In genomic region chr7:150405584-150406310, GRCh38 we compare ENCODE assay signal across 9 cellular contexts. TPM values are rescaled to one million over a fixed set of nuclear protein-coding genes. Genes with fewer than 3 reads are reported as not detected.
DNase-seq lines count a peak whose midpoint lies in the region; FAIRE-seq and TF ChIP-seq lines count a peak whose summit lies in the region.
"Had no signal": no experiment of that assay in that cellular context is flagged by ENCODE, and none has a peak within 500 bp of the region (broad histone marks: within the 10 kb centered on the region; RNA-seq: fewer than 3 reads in every experiment).

No MANE protein-coding gene starts in this region.

- H3K27me3 ChIP-seq in right atrium auricular region (no peaks in the 10 kb centered on the region), rectal smooth muscle tissue (ENCODE audit: control insufficient read depth, insufficient read depth, low read length) (no peaks in the 10 kb centered on the region)

- no peak for FAIRE-seq in urothelium cell line (lab: Jason Lieb, UNC)
- FAIRE-seq: TTC549 had no signal

- H3K9me3 ChIP-seq in right atrium auricular region = no peaks in the 10 kb centered on the region

- DNase-seq in DMS53 treated with DMSO at 0.1 percent for 48 hours (lab: John Stamatoyannopoulos, UW; ENCODE audit: unreplicated experiment) = peak; percentile 58
- peak; percentile 91 for DNase-seq in NAMALWA (ENCODE audit: low spot score)
- DNase-seq in right atrium auricular region (ENCODE audit: low spot score) = no peak
- DNase-seq in COLO829 (ENCODE audit: low spot score) = no peak
- DNase-seq in HK-2 (ENCODE audit: unreplicated experiment) = no peak
- no peak for DNase-seq in urothelium cell line (ENCODE audit: low spot score)

- H3K27ac ChIP-seq in adipose tissue (ENCODE audit: low read depth, low read length) (peak overlapping the region; percentile 84), right atrium auricular region (peak overlapping the region; percentile 93 to 95), rectal smooth muscle tissue (ENCODE audit: low read depth, low read length) (peak overlapping the region; percentile 95)

- no peak for TF ChIP-seq CTCF in right atrium auricular region (IDR thresholded peaks at IDR 0.05)

- H3K4me1 ChIP-seq in right atrium auricular region = peaks cover 0 to 29% of the 10 kb centered on the region in 2 donors
- H3K4me1 ChIP-seq in rectal smooth muscle tissue (ENCODE audit: control insufficient read depth, insufficient read depth, low read length) = peaks cover 17% of the 10 kb centered on the region

- 7 to 10% (median 7%) methylated on average over 35 of the region's 35 CpGs for WGBS in adipose tissue, 3 donors

- peak overlapping the region; percentile 74 for H3K9ac ChIP-seq in rectal smooth muscle tissue (ENCODE audit: low read length)

- no peaks in the 10 kb centered on the region for H3K36me3 ChIP-seq in right atrium auricular region
- no peaks in the 10 kb centered on the region for H3K36me3 ChIP-seq in rectal smooth muscle tissue (ENCODE audit: control insufficient read depth, insufficient read depth, low read length)

- H3K4me3 ChIP-seq in right atrium auricular region = peak overlapping the region; percentile 58 to 76
- H3K4me3 ChIP-seq in rectal smooth muscle tissue (ENCODE audit: low read length) = peak overlapping the region; percentile 78

RNA-seq across cellular contexts. Expression of gene ZNF775, which starts 26.6 kb away (rescaled TPM):
- polyA plus RNA-seq in adipose tissue = 1 to 10 TPM; 1.1 to 2.8 (median 1.5) TPM
- 1 to 10 TPM; 4.1 to 6.2 TPM for total RNA-seq in right atrium auricular region

RNA-seq across cellular contexts. Expression of gene REPIN1, which starts 37.1 kb away (rescaled TPM):
- 10 to 100 TPM; 23.1 to 64.3 (median 59.3) TPM for polyA plus RNA-seq in adipose tissue
- 100 to 1,000 TPM in 1 of 2 donors, 10 to 100 TPM in 1; 100.0 to 110 TPM for total RNA-seq in right atrium auricular region

RNA-seq across cellular contexts. Expression of gene GIMAP8, which starts 44.7 kb away (rescaled TPM):
- 10 to 100 TPM in 2 of 3 donors, 1 to 10 TPM in 1; 3.6 to 12.7 (median 12.1) TPM for polyA plus RNA-seq in adipose tissue
- total RNA-seq in right atrium auricular region = 1 to 10 TPM; 6.6 to 9.6 TPM

Comparison
In these comparisons a context has a peak if more than half of its experiments do, and no peak if none do; other contexts are left out.
1. DNase-seq: peak in DMS53 treated with DMSO at 0.1 percent for 48 hours (single experiment) and NAMALWA (single experiment); none in right atrium auricular region (single experiment), COLO829 (single experiment), HK-2 (single experiment) and urothelium cell line (single experiment).
2. Peak in every context shown above with its lines, with median percentiles within 50 percentile points of each other: H3K27ac ChIP-seq.